ENCODE assay signal across 1 cellular context in the genomic region with DNA sequence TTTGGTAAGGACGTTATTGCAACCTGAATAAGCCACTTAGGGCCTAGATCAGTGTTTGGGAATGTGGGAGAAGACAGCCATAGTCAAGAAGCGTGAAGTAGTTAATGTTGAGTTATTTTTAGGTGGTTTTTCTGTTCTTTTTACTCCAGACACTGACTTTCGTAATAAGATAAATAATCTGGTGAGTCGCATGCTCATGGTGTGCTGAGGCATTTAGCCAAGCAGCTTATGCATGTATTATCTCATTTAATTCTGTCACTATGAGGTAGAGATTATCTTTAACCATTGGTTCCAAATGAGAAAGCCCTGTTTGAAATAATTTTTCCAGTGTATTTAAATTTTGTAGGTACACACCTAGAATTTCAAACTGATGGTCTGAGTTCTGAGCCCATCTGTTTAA.
TF ChIP-seq lines count a peak whose summit lies in the region.

No MANE protein-coding gene starts in this region.

TF ChIP-seq in HepG2, 621 proteins besides CTCF, POLR2A, EP300 and RAD21 (continued from another document):
- TF ChIP-seq, protein P1, sequence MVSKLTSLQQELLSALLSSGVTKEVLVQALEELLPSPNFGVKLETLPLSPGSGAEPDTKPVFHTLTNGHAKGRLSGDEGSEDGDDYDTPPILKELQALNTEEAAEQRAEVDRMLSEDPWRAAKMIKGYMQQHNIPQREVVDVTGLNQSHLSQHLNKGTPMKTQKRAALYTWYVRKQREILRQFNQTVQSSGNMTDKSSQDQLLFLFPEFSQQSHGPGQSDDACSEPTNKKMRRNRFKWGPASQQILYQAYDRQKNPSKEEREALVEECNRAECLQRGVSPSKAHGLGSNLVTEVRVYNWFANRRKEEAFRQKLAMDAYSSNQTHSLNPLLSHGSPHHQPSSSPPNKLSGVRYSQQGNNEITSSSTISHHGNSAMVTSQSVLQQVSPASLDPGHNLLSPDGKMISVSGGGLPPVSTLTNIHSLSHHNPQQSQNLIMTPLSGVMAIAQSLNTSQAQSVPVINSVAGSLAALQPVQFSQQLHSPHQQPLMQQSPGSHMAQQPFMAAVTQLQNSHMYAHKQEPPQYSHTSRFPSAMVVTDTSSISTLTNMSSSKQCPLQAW (CRISPR knock-in tag; IDR thresholded peaks at IDR 0.05): no peak
- no peak for TF ChIP-seq ZSCAN20 (CRISPR knock-in tag; IDR thresholded peaks at IDR 0.05; ENCODE audit: borderline replicate concordance)
- TF ChIP-seq ZNF816 (CRISPR knock-in tag; IDR thresholded peaks at IDR 0.05; ENCODE audit: borderline replicate concordance): no peak
- no peak for TF ChIP-seq ZNF607 (CRISPR knock-in tag; IDR thresholded peaks at IDR 0.05; ENCODE audit: borderline replicate concordance)
- no peak for TF ChIP-seq MED1 (CRISPR knock-in tag; IDR thresholded peaks at IDR 0.05)
- TF ChIP-seq ARID2 (CRISPR knock-in tag; IDR thresholded peaks at IDR 0.05; ENCODE audit: borderline replicate concordance): no peak
- TF ChIP-seq ZNF430 (CRISPR knock-in tag; IDR thresholded peaks at IDR 0.05): no peak
- no peak for TF ChIP-seq ZSCAN30 (CRISPR knock-in tag; IDR thresholded peaks at IDR 0.05)
- TF ChIP-seq JUND (CRISPR knock-in tag; IDR thresholded peaks at IDR 0.05): no peak
- TF ChIP-seq DNMT3B (CRISPR knock-in tag; conservative IDR thresholded peaks at IDR 0.05): no peak
- TF ChIP-seq CC2D1A (CRISPR knock-in tag; IDR thresholded peaks at IDR 0.05): no peak
- TF ChIP-seq, protein P2, sequence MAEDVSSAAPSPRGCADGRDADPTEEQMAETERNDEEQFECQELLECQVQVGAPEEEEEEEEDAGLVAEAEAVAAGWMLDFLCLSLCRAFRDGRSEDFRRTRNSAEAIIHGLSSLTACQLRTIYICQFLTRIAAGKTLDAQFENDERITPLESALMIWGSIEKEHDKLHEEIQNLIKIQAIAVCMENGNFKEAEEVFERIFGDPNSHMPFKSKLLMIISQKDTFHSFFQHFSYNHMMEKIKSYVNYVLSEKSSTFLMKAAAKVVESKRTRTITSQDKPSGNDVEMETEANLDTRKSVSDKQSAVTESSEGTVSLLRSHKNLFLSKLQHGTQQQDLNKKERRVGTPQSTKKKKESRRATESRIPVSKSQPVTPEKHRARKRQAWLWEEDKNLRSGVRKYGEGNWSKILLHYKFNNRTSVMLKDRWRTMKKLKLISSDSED (CRISPR knock-in tag; IDR thresholded peaks at IDR 0.05): no peak
- no peak for TF ChIP-seq DPF2 (CRISPR knock-in tag; IDR thresholded peaks at IDR 0.05; ENCODE audit: borderline replicate concordance, low read depth)
- TF ChIP-seq RNF2 (conservative IDR thresholded peaks at IDR 0.05; ENCODE audit: low read depth): no peak
- no peak for TF ChIP-seq RAD51 (IDR thresholded peaks at IDR 0.05; ENCODE audit: borderline replicate concordance)
TF ChIP-seq in HepG2: peak in this region for 0.
